Comparison of ENCODE assay signal across 9 cellular contexts in genomic region chr10:71974489-71975011, GRCh38. TPM values are rescaled to one million over a fixed set of nuclear protein-coding genes. Genes with fewer than 3 reads are reported as not detected.
DNase-seq lines count a peak whose midpoint lies in the region; ATAC-seq and TF ChIP-seq lines count a peak whose summit lies in the region.
"Had no signal": no experiment of that assay in that cellular context is flagged by ENCODE, and none has a peak within 500 bp of the region (broad histone marks: within the 10 kb centered on the region; RNA-seq: fewer than 3 reads in every experiment).

No MANE protein-coding gene starts in this region.

- H3K27ac ChIP-seq in angular gyrus (ENCODE audit: low read depth, low read length) (peak overlapping the region; percentile 93), vagina (peak overlapping the region; percentile 81)

- peaks cover 100% of the 10 kb centered on the region for H3K4me1 ChIP-seq in vagina

- H3K36me3 ChIP-seq in vagina: no peaks in the 10 kb centered on the region

- intact Hi-C loops in vagina (cut with DNase I): no loop called here

- CTCF ChIA-PET in HEK293T (lab: Yijun Ruan, JAX): interaction anchor here (0.6 to 1.8 kb wide), 4 partner anchors 9 to 365 kb away, joined by 3 to 5 read pairs (median 4); no protein-coding TSS in a partner anchor

- DNase-seq in GM13976 (ENCODE audit: low spot score) (peak; percentile 84), vagina (ENCODE audit: extremely low spot score in 2 of 2) (no peak), HEK293T (ENCODE audit: extremely low spot score) (no peak), erythroblast (lab: John Stamatoyannopoulos, UW) (no peak)

- no peaks in the 10 kb centered on the region for H3K9me3 Mint-ChIP-seq in nephron
- H3K9me3 Mint-ChIP-seq: central memory CD8-positive, alpha-beta T cell had no signal

- TF ChIP-seq POLR2A in vagina (IDR thresholded peaks at IDR 0.05): no peak
- no peak for TF ChIP-seq POLR2A in erythroblast (IDR thresholded peaks at IDR 0.05; ENCODE audit: low read length)

- in situ Hi-C loops in GM13976 (cut with MboI; ENCODE audit: low sequenced_read_pairs, unreplicated experiment): no loop called here

- no peak for TF ChIP-seq CTCF in GM13976 (IDR thresholded peaks at IDR 0.05; ENCODE audit: borderline replicate concordance, control extremely low read depth, extremely low read depth, insufficient read depth, missing control alignments)
- TF ChIP-seq CTCF in nephron (IDR thresholded peaks at IDR 0.05; ENCODE audit: unreplicated experiment in 3 of 3): no peak
- no peak for TF ChIP-seq CTCF in vagina (IDR thresholded peaks at IDR 0.05)

- H3K9me3 ChIP-seq in vagina: no peaks in the 10 kb centered on the region

- peak overlapping the region in 2 of 3 experiments; percentile 94 for H3K27ac Mint-ChIP-seq in nephron

- H3K4me3 ChIP-seq in vagina: no peak overlapping the region

- POLR2A ChIA-PET in HEK293T (lab: Yijun Ruan, JAX): interaction anchor here (0.9 to 1.8 kb wide), 3 partner anchors 11 to 299 kb away, joined by 3 to 5 read pairs (median 4); no protein-coding TSS in a partner anchor

- H3K4me3 Mint-ChIP-seq in nephron: no peak overlapping the region
- H3K4me3 Mint-ChIP-seq: central memory CD8-positive, alpha-beta T cell had no signal

- H3K27me3 ChIP-seq in vagina: no peaks in the 10 kb centered on the region

- H3K4me1 Mint-ChIP-seq in nephron: peaks cover 78% of the 10 kb centered on the region

- peaks cover 3% of the 10 kb centered on the region for H3K36me3 Mint-ChIP-seq in nephron (ENCODE audit: low read depth)

- ATAC-seq in HG03196 (IDR thresholded peaks at IDR 0.05; ENCODE audit: unreplicated experiment) (peak; percentile 51), GM21737 (IDR thresholded peaks at IDR 0.05; ENCODE audit: unreplicated experiment) (no peak)

- peaks cover 7% of the 10 kb centered on the region for H3K27me3 Mint-ChIP-seq in nephron (ENCODE audit: low read depth)

TF ChIP-seq in HEK293T, 16 proteins besides CTCF, POLR2A, EP300 and RAD21:
- no peak for TF ChIP-seq ARNT (IDR thresholded peaks at IDR 0.05)
- no peak for TF ChIP-seq ZNF384 (IDR thresholded peaks at IDR 0.05)
- TF ChIP-seq FOXK2 (IDR thresholded peaks at IDR 0.05): no peak

RNA-seq across cellular contexts. Expression of gene CHST3, which starts 10.4 kb away (rescaled TPM):
- total RNA-seq in vagina: 26.0 TPM
